In genomic region chr11:86793307-86793706, GRCh38 we compare ENCODE assay signal across 2 cellular contexts.
TF ChIP-seq lines count a peak whose summit lies in the region.

No MANE protein-coding gene starts in this region.

TF ChIP-seq in HEK293, 187 proteins besides CTCF, POLR2A, EP300 and RAD21 (continued from another document and continues in another):
- TF ChIP-seq, protein P1, sequence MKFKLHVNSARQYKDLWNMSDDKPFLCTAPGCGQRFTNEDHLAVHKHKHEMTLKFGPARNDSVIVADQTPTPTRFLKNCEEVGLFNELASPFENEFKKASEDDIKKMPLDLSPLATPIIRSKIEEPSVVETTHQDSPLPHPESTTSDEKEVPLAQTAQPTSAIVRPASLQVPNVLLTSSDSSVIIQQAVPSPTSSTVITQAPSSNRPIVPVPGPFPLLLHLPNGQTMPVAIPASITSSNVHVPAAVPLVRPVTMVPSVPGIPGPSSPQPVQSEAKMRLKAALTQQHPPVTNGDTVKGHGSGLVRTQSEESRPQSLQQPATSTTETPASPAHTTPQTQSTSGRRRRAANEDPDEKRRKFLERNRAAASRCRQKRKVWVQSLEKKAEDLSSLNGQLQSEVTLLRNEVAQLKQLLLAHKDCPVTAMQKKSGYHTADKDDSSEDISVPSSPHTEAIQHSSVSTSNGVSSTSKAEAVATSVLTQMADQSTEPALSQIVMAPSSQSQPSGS (tag by site-specific recombination; IDR thresholded peaks at IDR 0.05; ENCODE audit: low read depth): no peak
- TF ChIP-seq PRDM10 (tag by site-specific recombination; IDR thresholded peaks at IDR 0.05) (peak; percentile 48), GLI2 (tag by site-specific recombination; IDR thresholded peaks at IDR 0.05; ENCODE audit: borderline replicate concordance, low read depth) (peak; percentile 22; the same call in 1 of the 2 replicates), ZNF660 (tag by site-specific recombination; IDR thresholded peaks at IDR 0.05) (no peak), ZNF274 (IDR thresholded peaks at IDR 0.05; ENCODE audit: low read length) (no peak), ZNF274 (tag by site-specific recombination; IDR thresholded peaks at IDR 0.05; ENCODE audit: borderline replicate concordance) (no peak), SP7 (tag by site-specific recombination; IDR thresholded peaks at IDR 0.05) (peak; percentile 79), ZNF426 (tag by site-specific recombination; IDR thresholded peaks at IDR 0.05) (no peak), MEIS1 (CRISPR knock-in tag; IDR thresholded peaks at IDR 0.05; ENCODE audit: borderline replicate concordance) (peak; percentile 68; the same call in 1 of the 2 replicates), ZXDB (tag by site-specific recombination; IDR thresholded peaks at IDR 0.05) (peak; percentile 57), OSR2 (tag by site-specific recombination; IDR thresholded peaks at IDR 0.05) (peak; percentile 93), ZNF843 (tag by site-specific recombination; IDR thresholded peaks at IDR 0.05) (peak; percentile 71), ZEB2 (tag by site-specific recombination; IDR thresholded peaks at IDR 0.05) (peak; percentile 68; the same call in 1 of the 2 replicates), ZNF354C (tag by site-specific recombination; IDR thresholded peaks at IDR 0.05; ENCODE audit: borderline replicate concordance, low read depth) (no peak), ZBTB20 (tag by site-specific recombination; IDR thresholded peaks at IDR 0.05) (peak; percentile 45; the same call in 1 of the 2 replicates), PRDM6 (tag by site-specific recombination; IDR thresholded peaks at IDR 0.05) (peak; percentile 84), TRIM28 (IDR thresholded peaks at IDR 0.05; ENCODE audit: borderline replicate concordance, low read length) (peak; percentile 71; the same call in 1 of the 2 replicates), INSM2 (tag by site-specific recombination; IDR thresholded peaks at IDR 0.05) (0 out of 2 replicates have a peak, but pooled peaks have one; percentile 22)
- TF ChIP-seq, protein P2, sequence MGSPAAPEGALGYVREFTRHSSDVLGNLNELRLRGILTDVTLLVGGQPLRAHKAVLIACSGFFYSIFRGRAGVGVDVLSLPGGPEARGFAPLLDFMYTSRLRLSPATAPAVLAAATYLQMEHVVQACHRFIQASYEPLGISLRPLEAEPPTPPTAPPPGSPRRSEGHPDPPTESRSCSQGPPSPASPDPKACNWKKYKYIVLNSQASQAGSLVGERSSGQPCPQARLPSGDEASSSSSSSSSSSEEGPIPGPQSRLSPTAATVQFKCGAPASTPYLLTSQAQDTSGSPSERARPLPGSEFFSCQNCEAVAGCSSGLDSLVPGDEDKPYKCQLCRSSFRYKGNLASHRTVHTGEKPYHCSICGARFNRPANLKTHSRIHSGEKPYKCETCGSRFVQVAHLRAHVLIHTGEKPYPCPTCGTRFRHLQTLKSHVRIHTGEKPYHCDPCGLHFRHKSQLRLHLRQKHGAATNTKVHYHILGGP (tag by site-specific recombination; IDR thresholded peaks at IDR 0.05): no peak

TF ChIP-seq in K562, 482 proteins besides CTCF, POLR2A, EP300 and RAD21 (continued from another document):
- TF ChIP-seq MEIS2 (IDR thresholded peaks at IDR 0.05; ENCODE audit: partially characterized antibody) (peak; percentile 76), EP400 (IDR thresholded peaks at IDR 0.05) (no peak), ZNF134 (CRISPR knock-in tag; conservative IDR thresholded peaks at IDR 0.05) (no peak), PKNOX1 (IDR thresholded peaks at IDR 0.05) (peak; percentile 60; the same call in 1 of the 2 replicates), RHOXF2B (CRISPR knock-in tag; conservative IDR thresholded peaks at IDR 0.05) (no peak), CBX8 (IDR thresholded peaks at IDR 0.05; ENCODE audit: borderline replicate concordance, extremely low read depth, low read depth, low read length, poor library complexity, severe bottlenecking) (no peak), TRIM24 (IDR thresholded peaks at IDR 0.05) (no peak), CREB3L1 (IDR thresholded peaks at IDR 0.05; ENCODE audit: borderline replicate concordance, low read depth) (no peak)
- TF ChIP-seq, protein P3, sequence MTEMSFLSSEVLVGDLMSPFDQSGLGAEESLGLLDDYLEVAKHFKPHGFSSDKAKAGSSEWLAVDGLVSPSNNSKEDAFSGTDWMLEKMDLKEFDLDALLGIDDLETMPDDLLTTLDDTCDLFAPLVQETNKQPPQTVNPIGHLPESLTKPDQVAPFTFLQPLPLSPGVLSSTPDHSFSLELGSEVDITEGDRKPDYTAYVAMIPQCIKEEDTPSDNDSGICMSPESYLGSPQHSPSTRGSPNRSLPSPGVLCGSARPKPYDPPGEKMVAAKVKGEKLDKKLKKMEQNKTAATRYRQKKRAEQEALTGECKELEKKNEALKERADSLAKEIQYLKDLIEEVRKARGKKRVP (CRISPR knock-in tag; IDR thresholded peaks at IDR 0.05): 0 out of 2 replicates have a peak, but pooled peaks have one; percentile 52
- TF ChIP-seq, protein P4, sequence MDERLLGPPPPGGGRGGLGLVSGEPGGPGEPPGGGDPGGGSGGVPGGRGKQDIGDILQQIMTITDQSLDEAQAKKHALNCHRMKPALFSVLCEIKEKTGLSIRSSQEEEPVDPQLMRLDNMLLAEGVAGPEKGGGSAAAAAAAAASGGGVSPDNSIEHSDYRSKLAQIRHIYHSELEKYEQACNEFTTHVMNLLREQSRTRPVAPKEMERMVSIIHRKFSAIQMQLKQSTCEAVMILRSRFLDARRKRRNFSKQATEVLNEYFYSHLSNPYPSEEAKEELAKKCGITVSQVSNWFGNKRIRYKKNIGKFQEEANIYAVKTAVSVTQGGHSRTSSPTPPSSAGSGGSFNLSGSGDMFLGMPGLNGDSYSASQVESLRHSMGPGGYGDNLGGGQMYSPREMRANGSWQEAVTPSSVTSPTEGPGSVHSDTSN (CRISPR knock-in tag; IDR thresholded peaks at IDR 0.05; ENCODE audit: low read depth): no peak
- TF ChIP-seq, protein P4 (tag; conservative IDR thresholded peaks at IDR 0.05; ENCODE audit: low read depth): peak; percentile 78
